Comparison of ENCODE assay signal across 8 cellular contexts in genomic region chr1:207644852-207645631, GRCh38. TPM values are rescaled to one million over a fixed set of nuclear protein-coding genes. Genes with fewer than 3 reads are reported as not detected.
DNase-seq lines count a peak whose midpoint lies in the region; ATAC-seq, FAIRE-seq and TF ChIP-seq lines count a peak whose summit lies in the region.

CR1L (plus strand) TSS chr1:207645133; CDS start chr1:207645234, 101 bp downstream.

- no peak for TF ChIP-seq CTCF in keratinocyte (optimal IDR thresholded peaks at IDR 0.05 in 1 of 3, IDR thresholded peaks at IDR 0.05 in 1 of 3, conservative IDR thresholded peaks at IDR 0.05 in 1 of 3; ENCODE audit: extremely low read depth in 1 of 3, insufficient read depth in 2 of 3, low read length in 3 of 3)

- H3K4me1 Mint-ChIP-seq in CD4-positive, CD25-positive, alpha-beta regulatory T cell: peaks cover 0 to 5% (median 2%) of the 10 kb centered on the region in 4 donors

- H3K4me1 ChIP-seq in CD4-positive, CD25-positive, alpha-beta regulatory T cell (ENCODE audit: control insufficient read depth, insufficient read depth, low read length, poor library complexity, severe bottlenecking): peaks cover 9% of the 10 kb centered on the region
- peaks cover 44% of the 10 kb centered on the region for H3K4me1 ChIP-seq in HUES6 (ENCODE audit: control insufficient read depth, insufficient read depth, low read length)
- H3K4me1 ChIP-seq in keratinocyte (ENCODE audit: control insufficient read depth, extremely low read depth, insufficient read depth, low read length): peaks cover 2% of the 10 kb centered on the region

- peak within 1 kb of the TSS; percentile 91 for H2AFZ ChIP-seq in keratinocyte (ENCODE audit: control insufficient read depth, low read length)

- H3K9ac ChIP-seq in HUES6 (ENCODE audit: low read length) (peak within 1 kb of the TSS; percentile 88), keratinocyte (ENCODE audit: control insufficient read depth, extremely low read depth, insufficient read depth, low read length) (peak within 1 kb of the TSS; percentile 28)

- H3K27me3 Mint-ChIP-seq in CD4-positive, CD25-positive, alpha-beta regulatory T cell: peaks cover 67% of the 10 kb centered on the region

- H3K4me3 Mint-ChIP-seq in CD4-positive, CD25-positive, alpha-beta regulatory T cell: peak within 1 kb of the TSS in 3 of 4 donors; percentile 58 to 84 (median 72)

- ATAC-seq in CD4-positive, CD25-positive, alpha-beta regulatory T cell (ENCODE audit: low read depth in 2 of 2): peak; percentile 86 to 89
- peak; percentile 86 for ATAC-seq in GM19468 (IDR thresholded peaks at IDR 0.05; ENCODE audit: extremely low read depth, unreplicated experiment)
- ATAC-seq in activated CD4-positive, CD25-positive, alpha-beta regulatory T cell treated with anti-CD3 and anti-CD28 coated beads, Interleukin-2, amount 50 U/mL, for 24 hours: peak; percentile 92 to 96

- dilution Hi-C loops in keratinocyte (cut with MboI; ENCODE audit: extremely low pct_ligation_motif_present, low sequenced_read_pairs): no loop called here

- no peak for FAIRE-seq in keratinocyte (lab: Jason Lieb, UNC)
- FAIRE-seq in RCC 7860 (lab: Jason Lieb, UNC): no peak

- peak within 1 kb of the TSS; percentile 87 for H3K4me2 ChIP-seq in keratinocyte (ENCODE audit: control insufficient read depth, extremely low read depth, insufficient read depth, low read depth, low read length)

- H3K27ac Mint-ChIP-seq in CD4-positive, CD25-positive, alpha-beta regulatory T cell: peak within 1 kb of the TSS in 1 of 3 donors; percentile 4

- H3K27me3 ChIP-seq in CD4-positive, CD25-positive, alpha-beta regulatory T cell (ENCODE audit: control insufficient read depth, insufficient read depth, low read length): peaks cover 12% of the 10 kb centered on the region
- H3K27me3 ChIP-seq in HUES6 (ENCODE audit: control insufficient read depth, insufficient read depth, low read length) (peaks cover 10% of the 10 kb centered on the region; the same call in 1 of the 2 replicates), keratinocyte (ENCODE audit: control insufficient read depth, extremely low read depth, insufficient read depth, low read length) (peaks cover 12% of the 10 kb centered on the region)

- no peak within 1 kb of the TSS for H3K27ac ChIP-seq in CD4-positive, CD25-positive, alpha-beta regulatory T cell (ENCODE audit: insufficient read depth, low read length, poor library complexity, severe bottlenecking)
- H3K27ac ChIP-seq in HUES6 (ENCODE audit: low read depth, low read length): no peak within 1 kb of the TSS; the same call in 1 of the 2 replicates
- H3K27ac ChIP-seq in keratinocyte (ENCODE audit: control insufficient read depth, insufficient read depth, low read length): no peak within 1 kb of the TSS

- H3K79me2 ChIP-seq in keratinocyte (ENCODE audit: control insufficient read depth, insufficient read depth, low read length): no peaks in the 10 kb centered on the region

- peak; percentile 47 to 61 (median 49) for DNase-seq in CD4-positive, CD25-positive, alpha-beta regulatory T cell
- peak; percentile 58 for DNase-seq in central memory CD4-positive, alpha-beta T cell
- DNase-seq in keratinocyte (ENCODE audit: low read depth, low spot score) (no peak), RCC 7860 (ENCODE audit: low spot score) (no peak)
- peak; percentile 43 to 68 for DNase-seq in stimulated activated CD4-positive, alpha-beta T cell treated with anti-CD3 and anti-CD28 coated beads, Interleukin-1b, Interleukin-23, amount 100 ng/mL, for 4 hours (ENCODE audit: low read depth in 2 of 2)

- no peaks in the 10 kb centered on the region for H3K9me1 ChIP-seq in keratinocyte (ENCODE audit: control insufficient read depth, extremely low read depth, insufficient read depth, low read length)

- peaks cover 0 to 1% (median 0%) of the 10 kb centered on the region in 7 donors for H3K9me3 Mint-ChIP-seq in CD4-positive, CD25-positive, alpha-beta regulatory T cell

- H4K20me1 ChIP-seq in keratinocyte (ENCODE audit: control insufficient read depth, extremely low read depth, insufficient read depth, low read length): no peaks in the 10 kb centered on the region

- H3K4me3 ChIP-seq in CD4-positive, CD25-positive, alpha-beta regulatory T cell (ENCODE audit: low read depth, low read length): peak within 1 kb of the TSS; percentile 40
- H3K4me3 ChIP-seq in HUES6 (ENCODE audit: low read depth, low read length): peak within 1 kb of the TSS; percentile 82
- H3K4me3 ChIP-seq in keratinocyte (ENCODE audit: control insufficient read depth in 2 of 3, extremely low read depth in 1 of 3, insufficient read depth in 2 of 3, low read depth in 1 of 3, low read length in 3 of 3): peak within 1 kb of the TSS; percentile 33 to 81 (median 76)

- no peaks in the 10 kb centered on the region for H3K36me3 Mint-ChIP-seq in CD4-positive, CD25-positive, alpha-beta regulatory T cell

- H3K36me3 ChIP-seq in CD4-positive, CD25-positive, alpha-beta regulatory T cell (ENCODE audit: control insufficient read depth, insufficient read depth, low read length): no peaks in the 10 kb centered on the region
- H3K36me3 ChIP-seq in HUES6 (ENCODE audit: control insufficient read depth, insufficient read depth, low read length) (no peaks in the 10 kb centered on the region), keratinocyte (ENCODE audit: control insufficient read depth in 2 of 2, extremely low read depth in 1 of 2, insufficient read depth in 2 of 2, low read length in 2 of 2) (no peaks in the 10 kb centered on the region)

- H3K9me3 ChIP-seq in CD4-positive, CD25-positive, alpha-beta regulatory T cell (ENCODE audit: control insufficient read depth in 2 of 2, low read length in 2 of 2): no peaks in the 10 kb centered on the region
- H3K9me3 ChIP-seq in HUES6 (ENCODE audit: control insufficient read depth, insufficient read depth, low read depth, low read length) (no peaks in the 10 kb centered on the region), keratinocyte (ENCODE audit: control insufficient read depth, low read depth, low read length) (no peaks in the 10 kb centered on the region)

RNA-seq across cellular contexts. Expression of gene CR1L, which starts in this region (rescaled TPM):
- not detected for total RNA-seq in CD4-positive, CD25-positive, alpha-beta regulatory T cell
- polyA plus RNA-seq in CD4-positive, CD25-positive, alpha-beta regulatory T cell: not detected
- not detected in 3 replicates for polyA plus RNA-seq in keratinocyte
- not detected for polyA plus RNA-seq in keratinocyte (2011; ENCODE audit: low read depth)
- not detected in 2 replicates for polyA plus RNA-seq in keratinocyte (2011; cell fraction: cytosol; rRNA removed)
- not detected in 2 replicates for polyA plus RNA-seq in keratinocyte (2011; cell fraction: nucleus; rRNA removed)
- not detected in 2 replicates for polyA plus RNA-seq in keratinocyte (2012; ENCODE audit: low replicate concordance)
- polyA minus RNA-seq in keratinocyte: 0.13 TPM in 1 of 3 replicates, not detected in the others
- not detected for polyA minus RNA-seq in keratinocyte (2011; cell fraction: cytosol; rRNA and poly(A)+ RNA removed)
- polyA minus RNA-seq in keratinocyte (2011; cell fraction: nucleus; rRNA and poly(A)+ RNA removed): not detected in 2 replicates

Comparison
In these comparisons a context has a peak if more than half of its experiments do, and no peak if none do; other contexts are left out.
1. Peak in DNase-seq, ATAC-seq and H3K4me3 ChIP-seq in CD4-positive, CD25-positive, alpha-beta regulatory T cell; RNA of the gene not detected or under 1 TPM.
2. DNase-seq: peak in central memory CD4-positive, alpha-beta T cell (single experiment) and stimulated activated CD4-positive, alpha-beta T cell treated with anti-CD3 and anti-CD28 coated beads, Interleukin-1b, Interleukin-23, amount 100 ng/mL, for 4 hours (2 of 2); none in keratinocyte (single experiment) and RCC 7860 (single experiment).
3. Peak in every context shown above with its lines, with median percentiles within 50 percentile points of each other: ATAC-seq and H3K4me3 ChIP-seq.